In the genomic region with DNA sequence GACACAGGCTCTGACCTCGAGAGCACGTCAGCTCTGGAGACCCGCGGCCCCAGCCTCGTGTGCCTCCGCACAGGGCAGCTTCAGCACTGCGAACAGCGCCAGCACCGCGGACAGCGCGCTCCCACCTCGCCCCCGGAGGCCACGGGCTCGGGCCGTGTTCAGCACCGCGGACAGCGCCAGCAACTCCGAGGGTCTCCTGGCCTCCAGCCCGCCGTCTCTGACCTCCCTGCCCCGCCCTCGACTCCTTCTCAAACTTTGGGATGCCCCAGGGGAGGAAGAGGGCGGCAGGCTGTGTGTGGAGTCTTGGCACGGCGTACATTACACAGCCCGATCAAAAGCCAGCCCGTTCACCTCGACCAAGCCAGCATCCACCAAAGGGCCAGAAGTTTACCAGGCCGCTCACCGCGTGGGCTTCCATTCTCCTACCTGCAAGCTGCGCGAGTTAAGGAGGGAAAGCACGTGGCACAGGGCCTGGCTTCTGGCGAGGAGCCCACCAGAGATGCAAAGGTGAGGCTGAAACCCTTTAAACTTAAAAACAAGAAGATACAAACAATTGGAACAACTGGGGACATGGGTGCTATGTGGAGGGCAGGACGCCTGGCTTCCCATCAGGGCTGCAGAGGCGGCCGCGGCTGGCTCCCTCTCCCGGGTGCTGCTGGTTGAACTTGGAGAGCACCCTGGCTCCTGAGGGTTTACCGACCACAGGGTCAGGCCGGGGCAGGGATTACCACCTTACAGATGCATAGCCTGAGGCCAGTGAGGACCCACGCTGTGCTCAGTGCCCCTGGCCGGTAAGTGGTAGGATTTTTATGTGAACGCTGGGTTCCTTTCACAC, we compare ENCODE assay signal across 8 cellular contexts. TPM values are rescaled to one million over a fixed set of nuclear protein-coding genes. Genes with fewer than 3 reads are reported as not detected.
DNase-seq lines count a peak whose midpoint lies in the region; ATAC-seq, FAIRE-seq and TF ChIP-seq lines count a peak whose summit lies in the region.

No MANE protein-coding gene starts in this region.

- in situ Hi-C loops in mammary epithelial cell (cut with MboI; ENCODE audit: low sequenced_read_pairs in 2 of 2) (no loop called here), HepG2 (cut with HindIII; ENCODE audit: extremely low pct_ligation_motif_present, low pct_unique_long_range_greater_than_20kb) (no loop called here)

- H4K20me1 ChIP-seq in mammary epithelial cell (ENCODE audit: insufficient read depth, low read length) (peaks cover 6% of the 10 kb centered on the region), HepG2 (ENCODE audit: insufficient read depth, low read length) (no peaks in the 10 kb centered on the region)

- WGBS in mammary epithelial cell (ENCODE audit: low coverage, missing lambda C conversion rate), result 25% methylated on average over 18 of the region's 48 CpGs
- WGBS in HepG2 (ENCODE audit: low lambda C conversion rate), result 39% methylated on average over 13 of the region's 48 CpGs

- no peaks in the 10 kb centered on the region for H3K4me1 ChIP-seq in mammary epithelial cell (ENCODE audit: insufficient read depth, low read length)
- no peaks in the 10 kb centered on the region for H3K4me1 ChIP-seq in HepG2 (ENCODE audit: insufficient read depth, low read length)

- TF ChIP-seq POLR2A in HepG2 (IDR thresholded peaks at IDR 0.05; ENCODE audit: insufficient read depth in 1 of 2, low read depth in 2 of 2, low read length in 2 of 2), result no peak

- intact Hi-C loops in mammary epithelial cell (cut with micrococcal nuclease), result no loop called here
- intact Hi-C loops in HepG2 (cut with micrococcal nuclease; ENCODE audit: unreplicated experiment), result no loop called here

- dilution Hi-C loops in mammary epithelial cell (cut with HindIII; ENCODE audit: low sequenced_read_pairs), result no loop called here

- no peak for FAIRE-seq in HepG2 (lab: Jason Lieb, UNC)
- FAIRE-seq in urothelium cell line (lab: Jason Lieb, UNC), result no peak

- no peak overlapping the region for H3K9ac ChIP-seq in mammary epithelial cell (ENCODE audit: insufficient read depth, low read length)
- no peak overlapping the region for H3K9ac ChIP-seq in HepG2 (ENCODE audit: insufficient read depth, low read depth, low read length)

- TF ChIP-seq EP300 in HepG2 (IDR thresholded peaks at IDR 0.05; ENCODE audit: low read depth in 2 of 2, low read length in 2 of 2) (no peak), HepG2 (CRISPR knock-in tag; IDR thresholded peaks at IDR 0.05; ENCODE audit: borderline replicate concordance) (peak; percentile 96)

- H3K79me2 ChIP-seq in mammary epithelial cell (ENCODE audit: insufficient read depth, low read length) (no peaks in the 10 kb centered on the region), HepG2 (ENCODE audit: insufficient read depth, low read length) (no peaks in the 10 kb centered on the region)

- TF ChIP-seq RAD21 in HepG2 (CRISPR knock-in tag; IDR thresholded peaks at IDR 0.05), result peak; percentile 60

- peaks cover 40% of the 10 kb centered on the region for H3K27me3 ChIP-seq in mammary epithelial cell (ENCODE audit: insufficient read depth, low read length)
- H3K27me3 ChIP-seq in HepG2 (ENCODE audit: control insufficient read depth in 1 of 2, insufficient read depth in 2 of 2, low read length in 2 of 2), result peaks cover 0 to 2% of the 10 kb centered on the region in 2 experiments; a peak in 4 of 5 replicates

- H3K27ac ChIP-seq in mammary epithelial cell (ENCODE audit: insufficient read depth, low read depth, low read length), result no peak overlapping the region
- H3K27ac ChIP-seq in HepG2 (ENCODE audit: extremely low read length, insufficient read depth, low read length), result no peak overlapping the region

- H3K4me2 ChIP-seq in mammary epithelial cell (ENCODE audit: insufficient read depth, low read depth, low read length) (no peak overlapping the region), HepG2 (ENCODE audit: low read depth, low read length) (no peak overlapping the region)

- no peaks in the 10 kb centered on the region for H3K36me3 ChIP-seq in mammary epithelial cell (ENCODE audit: insufficient read depth, low read length)
- no peaks in the 10 kb centered on the region for H3K36me3 ChIP-seq in HepG2 (replicated peaks in 1 of 2; ENCODE audit: control insufficient read depth in 1 of 2, insufficient read depth in 2 of 2, low read length in 2 of 2)

- TF ChIP-seq CTCF in GM10266 (IDR thresholded peaks at IDR 0.05; ENCODE audit: control insufficient read depth, insufficient read depth, low read depth, missing control alignments), result no peak
- no peak for TF ChIP-seq CTCF in mammary epithelial cell (conservative IDR thresholded peaks at IDR 0.05 in 1 of 2, IDR thresholded peaks at IDR 0.05 in 1 of 2; ENCODE audit: extremely low read depth in 1 of 2, insufficient read depth in 1 of 2, low read depth in 1 of 2, low read length in 2 of 2)
- TF ChIP-seq CTCF in HepG2 (CRISPR knock-in tag; IDR thresholded peaks at IDR 0.05), result peak; percentile 27

- CTCF ChIA-PET in mammary epithelial cell (lab: Charles Lee; ENCODE audit: low non-redundant PET) (no interaction called here), HepG2 (lab: Yijun Ruan, JAX; ENCODE audit: low intra/inter-chr PET ratio, low total read pairs) (no interaction called here)

- DNase-seq in GM10266 (ENCODE audit: extremely low spot score) (peak; percentile 73), RPMI7951 (ENCODE audit: low read depth) (peak; percentile 32), mammary epithelial cell (peak; percentile 29), HepG2 (ENCODE audit: low spot score) (peak; percentile 15), urothelium cell line (ENCODE audit: low spot score) (peak; percentile 78), SW 1271 (lab: John Stamatoyannopoulos, UW) (no peak), putamen (ENCODE audit: low spot score) (no peak)

- no peaks in the 10 kb centered on the region for H3K9me3 ChIP-seq in mammary epithelial cell (replicated peaks; ENCODE audit: insufficient read depth, low read length)
- no peaks in the 10 kb centered on the region for H3K9me3 ChIP-seq in HepG2 (ENCODE audit: low read length)

- H3K4me3 ChIP-seq in mammary epithelial cell (replicated peaks in 1 of 3; ENCODE audit: insufficient read depth in 1 of 3, low read depth in 2 of 3, low read length in 3 of 3) (no peak overlapping the region), HepG2 (replicated peaks in 1 of 3; ENCODE audit: insufficient read depth in 1 of 3, low read depth in 2 of 3, low read length in 3 of 3) (no peak overlapping the region)

- no peak overlapping the region for H2AFZ ChIP-seq in mammary epithelial cell (ENCODE audit: low read depth, low read length)
- H2AFZ ChIP-seq in HepG2 (ENCODE audit: low read length), result no peak overlapping the region

- ATAC-seq in HepG2, result peak; percentile 74
- no peak for ATAC-seq in HG03469 (IDR thresholded peaks at IDR 0.05; ENCODE audit: unreplicated experiment)

- BruUV-seq in mammary epithelial cell (replicated peaks; lab: Mats Ljungman, UMichigan) (no TSS peak), HepG2 (replicated peaks; lab: Mats Ljungman, UMichigan) (no TSS peak)

- POLR2A ChIA-PET in HepG2 (lab: Yijun Ruan, JAX), result no interaction called here

TF ChIP-seq in HepG2, 621 proteins besides CTCF, POLR2A, EP300 and RAD21 (continues in another document):
- TF ChIP-seq KMT2A (CRISPR knock-in tag; IDR thresholded peaks at IDR 0.05) (peak; percentile 98), SMARCC2 (IDR thresholded peaks at IDR 0.05) (no peak), SOX13 (IDR thresholded peaks at IDR 0.05) (no peak), SOX13 (CRISPR knock-in tag; conservative IDR thresholded peaks at IDR 0.05 in 1 of 2, IDR thresholded peaks at IDR 0.05 in 1 of 2) (peak in 1 of 2 experiments; percentile 96; a peak in 2 of 4 replicates), ZNF713 (CRISPR knock-in tag; IDR thresholded peaks at IDR 0.05) (peak; percentile 100), TBL1XR1 (IDR thresholded peaks at IDR 0.05; ENCODE audit: borderline replicate concordance, low read length, partially characterized antibody) (no peak), KDM5B (CRISPR knock-in tag; IDR thresholded peaks at IDR 0.05; ENCODE audit: borderline replicate concordance) (peak; percentile 100), ZNF124 (CRISPR knock-in tag; IDR thresholded peaks at IDR 0.05) (peak; percentile 100), YEATS4 (CRISPR knock-in tag; IDR thresholded peaks at IDR 0.05; ENCODE audit: borderline replicate concordance) (peak; percentile 98), NR0B2 (CRISPR knock-in tag; IDR thresholded peaks at IDR 0.05) (peak; percentile 100), CHD2 (IDR thresholded peaks at IDR 0.05; ENCODE audit: low read depth, low read length) (no peak)

RNA-seq across cellular contexts. Expression of gene NKX1-1, which starts 4.5 kb away (rescaled TPM):
- total RNA-seq in RPMI7951 (2014; rRNA removed; shearing (Covaris generic)), result not detected in 2 replicates
- total RNA-seq in mammary epithelial cell (not detected), HepG2 (2016; rRNA removed; fragmentation: Illumina TruSeq; extraction: Trizol) (not detected in 2 replicates)
- polyA plus RNA-seq in mammary epithelial cell (not detected), HepG2 (2011; rRNA removed) (not detected in 2 replicates)
- not detected for polyA minus RNA-seq in mammary epithelial cell
- total RNA-seq in HepG2 (2016; cell fraction: cytosol; rRNA removed; fragmentation: Illumina TruSeq; extraction: Trizol; ENCODE audit: low read depth), result not detected in 2 replicates
- not detected in 2 replicates for total RNA-seq in HepG2 (2016; cell fraction: insoluble cytoplasmic fraction; rRNA removed; fragmentation: Illumina TruSeq; extraction: Trizol)
- total RNA-seq in HepG2 (2016; cell fraction: membrane; rRNA removed; fragmentation: Illumina TruSeq; extraction: Trizol), result not detected in 2 replicates
- total RNA-seq in HepG2 (2016; cell fraction: nucleus; rRNA removed; fragmentation: Illumina TruSeq; extraction: Trizol), result not detected in 2 replicates
- not detected in 2 replicates for polyA plus RNA-seq in HepG2 (2011; cell fraction: cytosol; rRNA removed)
- polyA plus RNA-seq in HepG2 (2011; cell fraction: nucleus; rRNA removed), result not detected in 2 replicates
- polyA plus RNA-seq in HepG2 (2012), result not detected in 2 replicates
- not detected in 2 replicates for polyA plus RNA-seq in HepG2 (2016; cell fraction: cytosol; fragmentation: Illumina TruSeq; extraction: Trizol; ENCODE audit: low read depth)
- not detected in 2 replicates for polyA plus RNA-seq in HepG2 (2016; cell fraction: insoluble cytoplasmic fraction; fragmentation: Illumina TruSeq; extraction: Trizol; ENCODE audit: low read depth)
- not detected in 2 replicates for polyA plus RNA-seq in HepG2 (2016; cell fraction: membrane; fragmentation: Illumina TruSeq; extraction: Trizol; ENCODE audit: low read depth)
- not detected in 2 replicates for polyA plus RNA-seq in HepG2 (2016; cell fraction: nucleus; fragmentation: Illumina TruSeq; extraction: Trizol; ENCODE audit: insufficient read depth, low read depth)
- not detected in 2 replicates for polyA minus RNA-seq in HepG2 (2011; rRNA and poly(A)+ RNA removed; ENCODE audit: low replicate concordance)
- not detected in 2 replicates for polyA minus RNA-seq in HepG2 (2011; cell fraction: cytosol; rRNA and poly(A)+ RNA removed)
- polyA minus RNA-seq in HepG2 (2011; cell fraction: nucleus; rRNA and poly(A)+ RNA removed), result not detected in 2 replicates

Comparison
In these comparisons a context has a peak if more than half of its experiments do, and no peak if none do; other contexts are left out.
1. DNase-seq: peak in GM10266 (single experiment), RPMI7951 (single experiment), mammary epithelial cell (single experiment), HepG2 (single experiment) and urothelium cell line (single experiment); none in SW 1271 (0 of 2) and putamen (single experiment).